ENCODE assay signal across 1 cellular context in the genomic region with DNA sequence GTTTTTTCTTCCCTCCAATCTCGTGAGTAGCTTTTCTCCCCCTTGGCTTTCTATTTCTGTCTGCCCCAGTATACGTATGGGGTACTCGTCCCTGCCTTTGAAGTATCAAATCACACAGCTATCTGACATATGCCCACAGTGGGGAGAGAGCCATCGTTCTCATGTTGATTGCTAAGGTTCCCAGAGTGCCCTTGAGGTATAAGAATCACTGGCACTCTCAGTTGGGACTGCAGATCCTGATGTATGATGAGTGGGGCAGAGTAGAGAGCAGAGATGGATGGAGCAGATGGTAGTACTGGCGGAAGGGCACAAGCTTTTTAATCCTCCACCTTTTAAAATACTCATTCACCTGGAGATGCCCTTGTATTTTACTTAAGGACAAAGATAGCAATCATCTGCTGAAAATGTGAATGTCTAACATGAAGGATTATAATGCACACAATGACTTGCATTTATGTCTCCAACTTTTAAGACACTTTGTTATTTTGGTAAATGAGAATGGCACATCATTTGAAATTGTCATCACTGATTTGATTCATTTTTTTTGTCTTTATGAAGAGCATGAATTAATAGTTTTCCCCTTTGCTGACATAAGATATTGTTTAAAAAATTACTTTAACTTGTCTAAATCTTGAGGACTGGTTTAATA.
TF ChIP-seq lines count a peak whose summit lies in the region.

No MANE protein-coding gene starts in this region.

TF ChIP-seq in endothelial cell of umbilical vein, 7 proteins besides CTCF, POLR2A, EP300 and RAD21 (continued from another document):
- no peak for TF ChIP-seq POLR2AphosphoS5 (IDR thresholded peaks at IDR 0.05; ENCODE audit: insufficient read depth, low read depth, low read length)
- TF ChIP-seq, protein P1, sequence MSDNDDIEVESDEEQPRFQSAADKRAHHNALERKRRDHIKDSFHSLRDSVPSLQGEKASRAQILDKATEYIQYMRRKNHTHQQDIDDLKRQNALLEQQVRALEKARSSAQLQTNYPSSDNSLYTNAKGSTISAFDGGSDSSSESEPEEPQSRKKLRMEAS (IDR thresholded peaks at IDR 0.05; ENCODE audit: insufficient read depth, insufficient read length): no peak
- no peak for TF ChIP-seq GATA2 (IDR thresholded peaks at IDR 0.05; ENCODE audit: insufficient read depth, insufficient read length, low read depth, low read length)
- TF ChIP-seq FOS (IDR thresholded peaks at IDR 0.05; ENCODE audit: borderline replicate concordance, insufficient read depth, low read length): no peak
